13 cellular contexts compared by ENCODE assay signal in genomic region chr9:15158019-15158418, GRCh38.
"Had no signal": no experiment of that assay in that cellular context is flagged by ENCODE, and none has a peak within 500 bp of the region (broad histone marks: within the 10 kb centered on the region; RNA-seq: fewer than 3 reads in every experiment).

No MANE protein-coding gene starts in this region.

- H3K9me3 ChIP-seq: adrenal gland had no signal

- H3K9me3 Mint-ChIP-seq: activated T-helper 2 cell treated with anti-CD3 and anti-CD28 coated beads, Interferon-gamma antibody, Interleukin-2, Interleukin-4, amounts not matched to agents 10 μg/mL and 5 μg/mL and 100 μg/mL, durations not matched to agents 14 hours and 24 hours and 36 hours had no signal

- H3K27ac Mint-ChIP-seq: activated T-helper 2 cell treated with anti-CD3 and anti-CD28 coated beads, Interferon-gamma antibody, Interleukin-2, Interleukin-4, amounts not matched to agents 10 μg/mL and 5 μg/mL and 100 μg/mL, durations not matched to agents 14 hours and 24 hours and 36 hours had no signal

- H3K4me1 ChIP-seq: adrenal gland had no signal

- H3K36me3 ChIP-seq: adrenal gland, heart left ventricle had no signal

- DNase-seq: activated CD4-positive, alpha-beta T cell treated with anti-CD3 and anti-CD28 coated beads, Interleukin-2, amount 50 U/mL, for 1 hour; activated naive CD4-positive, alpha-beta T cell treated with anti-CD3 and anti-CD28 coated beads, Interleukin-2, amount 50 U/mL, for 16 hours; adrenal gland; foreskin melanocyte; heart left ventricle; kidney; left ventricle myocardium superior; mesendoderm; posterior cingulate gyrus; small intestine; T-helper 2 cell; trophoblast cell had no signal

- H3K27me3 ChIP-seq: adrenal gland, heart left ventricle had no signal

- H3K4me3 ChIP-seq: adrenal gland, heart left ventricle had no signal
